8 cellular contexts compared by ENCODE assay signal in the genomic region with DNA sequence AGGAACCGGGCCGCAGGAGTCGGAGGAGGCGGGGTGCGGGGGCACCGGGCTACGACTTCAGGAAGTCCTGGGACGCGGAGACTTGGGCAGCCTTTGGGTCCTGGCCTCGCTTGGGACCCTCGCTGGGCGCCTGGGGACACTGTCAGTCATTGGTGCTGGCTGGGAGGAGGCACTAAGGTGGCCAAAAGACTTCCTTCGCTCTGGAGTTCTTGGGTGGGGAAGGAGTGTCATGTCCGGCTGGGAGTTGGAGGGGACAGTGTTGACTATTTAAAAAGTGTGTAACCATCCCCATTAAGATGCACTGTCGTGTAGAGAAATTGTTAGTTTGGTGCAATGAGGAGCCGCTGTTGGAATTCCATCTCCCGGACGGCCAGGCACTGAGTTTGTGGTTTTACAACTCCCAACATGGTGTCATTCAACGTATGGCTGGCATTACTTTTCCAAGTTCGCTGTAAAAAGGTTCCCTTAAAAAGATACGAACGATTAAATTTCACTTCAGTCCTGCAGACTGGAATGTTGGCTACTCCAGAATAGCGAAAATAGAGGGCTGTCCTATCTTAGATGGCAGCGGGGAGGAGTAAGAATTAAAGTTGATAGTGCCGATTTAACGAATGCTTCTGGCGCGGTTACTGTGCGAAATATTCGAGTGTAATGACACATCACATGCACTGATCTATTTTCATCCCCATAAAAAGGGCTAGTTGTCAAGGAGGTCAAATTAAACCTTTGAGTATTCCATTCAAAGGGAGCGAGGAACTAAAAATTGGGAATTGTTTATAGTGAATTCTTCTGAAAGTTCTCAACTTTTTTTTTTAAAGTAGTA. TPM values are rescaled to one million over a fixed set of nuclear protein-coding genes. Genes with fewer than 3 reads are reported as not detected.
DNase-seq lines count a peak whose midpoint lies in the region; ATAC-seq and TF ChIP-seq lines count a peak whose summit lies in the region.

No MANE protein-coding gene starts in this region.

- DNase-seq in Daoy (ENCODE audit: low read depth), result peak; percentile 30
- DNase-seq in HL-60 (ENCODE audit: low read depth in 1 of 2, low spot score in 1 of 2), result no peak
- peak in 1 of 2 donors; percentile 5 for DNase-seq in activated T-cell treated with anti-CD3 and anti-CD28 coated beads, Interleukin-2, amount 50 U/mL, for 72 hours
- DNase-seq in left cardiac atrium, result no peak
- no peak for DNase-seq in NCI-H446 treated with DMSO at 0.1 percent for 48 hours (lab: John Stamatoyannopoulos, UW)

- peak overlapping the region; percentile 90 for H3K27ac Mint-ChIP-seq in activated T-cell treated with anti-CD3 and anti-CD28 coated beads, Interleukin-2, amount 50 U/mL, for 72 hours

- H3K27ac ChIP-seq in HL-60 (replicated peaks) (peak overlapping the region; percentile 87), rectal smooth muscle tissue (ENCODE audit: low read depth, low read length) (peak overlapping the region; percentile 91)

- H3K4me3 Mint-ChIP-seq in activated T-cell treated with anti-CD3 and anti-CD28 coated beads, Interleukin-2, amount 50 U/mL, for 72 hours, result peak overlapping the region; percentile 95 to 98

- no peaks in the 10 kb centered on the region for H3K27me3 Mint-ChIP-seq in activated T-cell treated with anti-CD3 and anti-CD28 coated beads, Interleukin-2, amount 50 U/mL, for 72 hours (ENCODE audit: low read depth)

- H3K27me3 ChIP-seq in HL-60 (ENCODE audit: insufficient read depth, poor library complexity, severe bottlenecking) (no peaks in the 10 kb centered on the region), rectal smooth muscle tissue (ENCODE audit: control insufficient read depth, insufficient read depth, low read length) (no peaks in the 10 kb centered on the region)

- H3K9ac ChIP-seq in rectal smooth muscle tissue (ENCODE audit: low read length), result peak overlapping the region; percentile 59

- intact Hi-C loops in left cardiac atrium (cut with DNase I), result no loop called here

- peaks cover 63% of the 10 kb centered on the region for H3K4me1 Mint-ChIP-seq in activated T-cell treated with anti-CD3 and anti-CD28 coated beads, Interleukin-2, amount 50 U/mL, for 72 hours (ENCODE audit: low read depth)

- peaks cover 10 to 14% of the 10 kb centered on the region in 2 donors for H3K36me3 Mint-ChIP-seq in activated T-cell treated with anti-CD3 and anti-CD28 coated beads, Interleukin-2, amount 50 U/mL, for 72 hours (ENCODE audit: insufficient read depth in 2 of 2)

- no peak for TF ChIP-seq CTCF in HL-60 (IDR thresholded peaks at IDR 0.05; ENCODE audit: insufficient read depth, low read length)

- H3K4me3 ChIP-seq in HL-60 (replicated peaks; ENCODE audit: insufficient read depth, low read length), result peak overlapping the region; percentile 90
- peak overlapping the region; percentile 80 for H3K4me3 ChIP-seq in rectal smooth muscle tissue (ENCODE audit: low read length)

- ATAC-seq in activated T-cell treated with anti-CD3 and anti-CD28 coated beads, Interleukin-2, amount 50 U/mL, for 72 hours (replicated peaks in 1 of 2), result no peak
- ATAC-seq in left cardiac atrium (peak; percentile 2 to 4), GM19455 (IDR thresholded peaks at IDR 0.05; ENCODE audit: unreplicated experiment) (no peak), GM21381 (IDR thresholded peaks at IDR 0.05; ENCODE audit: unreplicated experiment) (no peak)

- peaks cover 5% of the 10 kb centered on the region for H3K4me1 ChIP-seq in rectal smooth muscle tissue (ENCODE audit: control insufficient read depth, insufficient read depth, low read length)

- H3K9me3 Mint-ChIP-seq in activated T-cell treated with anti-CD3 and anti-CD28 coated beads, Interleukin-2, amount 50 U/mL, for 72 hours, result no peaks in the 10 kb centered on the region

- no peaks in the 10 kb centered on the region for H3K36me3 ChIP-seq in rectal smooth muscle tissue (ENCODE audit: control insufficient read depth, insufficient read depth, low read length)

RNA-seq across cellular contexts. Expression of a gene that starts 0.8 kb away (rescaled TPM):
- 19.4 and 25.6 TPM in 2 replicates for total RNA-seq in Daoy (2014; rRNA removed; shearing (Covaris generic))
- 10 to 100 TPM; 22.3 to 24.9 TPM for total RNA-seq in activated T-cell treated with anti-CD3 and anti-CD28 coated beads, Interleukin-2, amount 50 U/mL, for 72 hours
- 10 to 100 TPM; 37.2 to 45.7 TPM for total RNA-seq in left cardiac atrium

RNA-seq across cellular contexts. Expression of a gene that starts 33.3 kb away (rescaled TPM):
- total RNA-seq in Daoy (2014; rRNA removed; shearing (Covaris generic)), result 8.7 and 14.1 TPM in 2 replicates
- under 1 TPM; 0.19 to 0.31 TPM for total RNA-seq in activated T-cell treated with anti-CD3 and anti-CD28 coated beads, Interleukin-2, amount 50 U/mL, for 72 hours
- 1 to 10 TPM; 5.4 to 7.6 TPM for total RNA-seq in left cardiac atrium

Comparison
In these comparisons a context has a peak if more than half of its experiments do, and no peak if none do; other contexts are left out.
1. ATAC-seq: peak in left cardiac atrium (2 of 2); none in activated T-cell treated with anti-CD3 and anti-CD28 coated beads, Interleukin-2, amount 50 U/mL, for 72 hours (0 of 2), GM19455 (single experiment) and GM21381 (single experiment).